ENCODE assay signal across 1 cellular context in genomic region chr5:181224390-181225234, GRCh38.
TF ChIP-seq lines count a peak whose summit lies in the region.

No MANE protein-coding gene starts in this region.

TF ChIP-seq in H1, 55 proteins besides CTCF, POLR2A, EP300 and RAD21:
- TF ChIP-seq GABPA (IDR thresholded peaks at IDR 0.05; ENCODE audit: borderline replicate concordance, insufficient read depth, low read length) (no peak), BACH1 (IDR thresholded peaks at IDR 0.05; ENCODE audit: low read length) (no peak), TAF7 (optimal IDR thresholded peaks at IDR 0.05; ENCODE audit: borderline replicate concordance, low read depth, low read length) (no peak), MAFK (IDR thresholded peaks at IDR 0.05; ENCODE audit: low read depth, low read length) (no peak), CHD1 (IDR thresholded peaks at IDR 0.05; ENCODE audit: low read depth, low read length) (no peak), POLR2AphosphoS5 (IDR thresholded peaks at IDR 0.05; ENCODE audit: low read depth, low read length) (no peak), CTBP2 (IDR thresholded peaks at IDR 0.05; ENCODE audit: borderline replicate concordance, insufficient read depth, insufficient read length, low read length) (no peak), ATF2 (IDR thresholded peaks at IDR 0.05; ENCODE audit: low read length) (no peak), RNF2 (IDR thresholded peaks at IDR 0.05; ENCODE audit: borderline replicate concordance, low read depth, low read length, missing control alignments, poor library complexity, severe bottlenecking) (no peak), EGR1 (IDR thresholded peaks at IDR 0.05; ENCODE audit: borderline replicate concordance, low read depth, low read length) (no peak), CBX8 (IDR thresholded peaks at IDR 0.05; ENCODE audit: borderline replicate concordance, low read depth, low read length) (no peak), SUZ12 (IDR thresholded peaks at IDR 0.05; ENCODE audit: low read length) (no peak), SIX5 (IDR thresholded peaks at IDR 0.05; ENCODE audit: low read depth, low read length) (no peak), PHF8 (conservative IDR thresholded peaks at IDR 0.05; ENCODE audit: low read depth, low read length) (no peak)
